In the genomic region with DNA sequence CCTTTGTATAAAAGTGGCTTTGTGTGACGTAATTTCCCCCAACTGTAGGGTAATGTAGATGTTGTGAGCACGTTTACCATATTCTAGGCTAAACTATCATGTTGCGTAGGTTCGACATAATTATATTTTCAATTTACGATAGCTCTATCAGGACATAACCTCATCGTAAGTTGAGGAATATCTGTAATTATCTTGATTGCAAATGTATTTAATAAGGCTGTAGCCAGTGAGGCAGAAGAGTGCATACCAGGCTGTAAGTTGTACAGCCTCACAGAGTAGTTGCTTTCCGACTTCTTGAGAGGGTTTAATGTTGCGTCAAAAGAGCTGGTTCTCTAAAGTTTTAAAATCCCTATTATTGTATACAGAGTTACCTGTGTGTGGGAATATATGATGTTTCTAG, we compare ENCODE assay signal across 31 cellular contexts.
DNase-seq lines count a peak whose midpoint lies in the region; ATAC-seq, FAIRE-seq and TF ChIP-seq lines count a peak whose summit lies in the region.
"Had no signal": no experiment of that assay in that cellular context is flagged by ENCODE, and none has a peak within 500 bp of the region (broad histone marks: within the 10 kb centered on the region; RNA-seq: fewer than 3 reads in every experiment).

No MANE protein-coding gene starts in this region.

- no peak overlapping the region for H3K4me3 ChIP-seq in HepG2 (replicated peaks in 1 of 3; ENCODE audit: insufficient read depth in 1 of 3, low read depth in 2 of 3, low read length in 3 of 3)
- no peak overlapping the region for H3K4me3 ChIP-seq in right lobe of liver
- H3K4me3 ChIP-seq in K562, result no peak overlapping the region
- no peak overlapping the region for H3K4me3 ChIP-seq in mammary epithelial cell (replicated peaks in 1 of 3; ENCODE audit: insufficient read depth in 1 of 3, low read depth in 2 of 3, low read length in 3 of 3)
- H3K4me3 ChIP-seq: A549; BLaER1; BLaER1 treated with 17β-estradiol and CSF1 and Interleukin-3, amounts not matched to agents 10 nM and 100 nM had no signal

- ATAC-seq in HepG2, result no peak
- no peak for ATAC-seq in right lobe of liver
- no peak; the same call in 2 of the 3 replicates for ATAC-seq in K562
- ATAC-seq: A549; CD8-positive, alpha-beta T cell had no signal

- H3K4me1 ChIP-seq in HepG2 (ENCODE audit: insufficient read depth, low read length), result no peaks in the 10 kb centered on the region
- H3K4me1 ChIP-seq in right lobe of liver, result no peaks in the 10 kb centered on the region
- no peaks in the 10 kb centered on the region for H3K4me1 ChIP-seq in K562 (replicated peaks in 1 of 2; ENCODE audit: control insufficient read depth in 2 of 2, insufficient read depth in 2 of 2, low read length in 2 of 2)
- H3K4me1 ChIP-seq in mammary epithelial cell (ENCODE audit: insufficient read depth, low read length), result no peaks in the 10 kb centered on the region
- H3K4me1 ChIP-seq: A549; BE2C; BLaER1; BLaER1 treated with 17β-estradiol and CSF1 and Interleukin-3, amounts not matched to agents 10 nM and 100 nM; Caco-2 had no signal

- no peaks in the 10 kb centered on the region; a peak in 2 of 5 replicates for H3K27me3 ChIP-seq in HepG2 (ENCODE audit: control insufficient read depth in 1 of 2, insufficient read depth in 2 of 2, low read length in 2 of 2)
- H3K27me3 ChIP-seq in right lobe of liver, result no peaks in the 10 kb centered on the region
- no peaks in the 10 kb centered on the region for H3K27me3 ChIP-seq in K562 (ENCODE audit: control insufficient read depth in 2 of 2, insufficient read depth in 2 of 2, low read length in 2 of 2)
- no peaks in the 10 kb centered on the region for H3K27me3 ChIP-seq in mammary epithelial cell (ENCODE audit: insufficient read depth, low read length)
- H3K27me3 ChIP-seq: BE2C; BLaER1; BLaER1 treated with 17β-estradiol and CSF1 and Interleukin-3, amounts not matched to agents 10 nM and 100 nM had no signal

- H2AFZ ChIP-seq in HepG2 (ENCODE audit: low read length) (no peak overlapping the region), K562 (ENCODE audit: low read depth, low read length) (no peak overlapping the region), mammary epithelial cell (ENCODE audit: low read depth, low read length) (no peak overlapping the region)

- H3K9me3 ChIP-seq in HepG2 (ENCODE audit: low read length), result no peaks in the 10 kb centered on the region
- no peaks in the 10 kb centered on the region for H3K9me3 ChIP-seq in right lobe of liver
- H3K9me3 ChIP-seq in K562 (replicated peaks; ENCODE audit: control insufficient read depth, insufficient read depth, low read depth, low read length), result no peaks in the 10 kb centered on the region
- no peaks in the 10 kb centered on the region for H3K9me3 ChIP-seq in mammary epithelial cell (replicated peaks; ENCODE audit: insufficient read depth, low read length)
- H3K9me3 ChIP-seq: A549; BE2C; BLaER1; BLaER1 treated with 17β-estradiol and CSF1 and Interleukin-3, amounts not matched to agents 10 nM and 100 nM; Caco-2 had no signal

- no peaks in the 10 kb centered on the region for H3K36me3 ChIP-seq in HepG2 (replicated peaks in 1 of 2; ENCODE audit: control insufficient read depth in 1 of 2, insufficient read depth in 2 of 2, low read length in 2 of 2)
- no peaks in the 10 kb centered on the region for H3K36me3 ChIP-seq in right lobe of liver
- no peaks in the 10 kb centered on the region for H3K36me3 ChIP-seq in K562 (ENCODE audit: control insufficient read depth, insufficient read depth, low read length)
- no peaks in the 10 kb centered on the region for H3K36me3 ChIP-seq in mammary epithelial cell (ENCODE audit: insufficient read depth, low read length)
- H3K36me3 ChIP-seq: BE2C; BLaER1; BLaER1 treated with 17β-estradiol and CSF1 and Interleukin-3, amounts not matched to agents 10 nM and 100 nM had no signal

- CTCF ChIA-PET in HepG2 (lab: Yijun Ruan, JAX; ENCODE audit: low intra/inter-chr PET ratio, low total read pairs) (no interaction called here), K562 (lab: Yijun Ruan, JAX; ENCODE audit: low intra/inter-chr PET ratio) (no interaction called here), mammary epithelial cell (lab: Charles Lee; ENCODE audit: low non-redundant PET) (no interaction called here)

- TF ChIP-seq POLR2A in HepG2 (IDR thresholded peaks at IDR 0.05; ENCODE audit: insufficient read depth in 1 of 2, low read depth in 2 of 2, low read length in 2 of 2) (no peak), right lobe of liver (IDR thresholded peaks at IDR 0.05) (no peak), K562 (conservative IDR thresholded peaks at IDR 0.05) (no peak)

- H3K9ac ChIP-seq in HepG2 (ENCODE audit: insufficient read depth, low read depth, low read length) (no peak overlapping the region), K562 (ENCODE audit: insufficient read depth in 1 of 2, low read depth in 2 of 2, low read length in 2 of 2) (no peak overlapping the region), mammary epithelial cell (ENCODE audit: insufficient read depth, low read length) (no peak overlapping the region)
- H3K9ac ChIP-seq: BLaER1; BLaER1 treated with 17β-estradiol and CSF1 and Interleukin-3, amounts not matched to agents 10 nM and 100 nM had no signal

- WGBS in HepG2 (ENCODE audit: low lambda C conversion rate), result 38% methylated on average over 8 of the region's 8 CpGs
- 68% methylated on average over 8 of the region's 8 CpGs for WGBS in right lobe of liver (ENCODE audit: insufficient coverage, low coverage, low lambda C conversion rate, missing lambda C conversion rate)
- 3% methylated on average over 8 of the region's 8 CpGs for WGBS in K562 (ENCODE audit: insufficient coverage, low coverage, missing lambda C conversion rate)
- WGBS in mammary epithelial cell (ENCODE audit: low coverage, missing lambda C conversion rate), result 80% methylated on average over 6 of the region's 8 CpGs

- H3K9me1 ChIP-seq in K562 (ENCODE audit: control insufficient read depth, insufficient read depth, low read length), result no peaks in the 10 kb centered on the region

- no TSS peak for BruUV-seq in HepG2 (replicated peaks; lab: Mats Ljungman, UMichigan)
- no TSS peak for BruUV-seq in K562 (replicated peaks; lab: Mats Ljungman, UMichigan)
- BruUV-seq in mammary epithelial cell (replicated peaks; lab: Mats Ljungman, UMichigan), result no TSS peak

- FAIRE-seq in HepG2 (lab: Jason Lieb, UNC) (no peak), K562 (lab: Jason Lieb, UNC) (no peak)
- FAIRE-seq: A204.1, A549, D721Med had no signal

- H3K4me2 ChIP-seq in HepG2 (ENCODE audit: low read depth, low read length) (no peak overlapping the region), K562 (ENCODE audit: insufficient read depth, low read length) (no peak overlapping the region), mammary epithelial cell (ENCODE audit: insufficient read depth, low read depth, low read length) (no peak overlapping the region)
- H3K4me2 ChIP-seq: A549; BLaER1; BLaER1 treated with 17β-estradiol and CSF1 and Interleukin-3, amounts not matched to agents 10 nM and 100 nM had no signal

- no peaks in the 10 kb centered on the region for H4K20me1 ChIP-seq in HepG2 (ENCODE audit: insufficient read depth, low read length)
- H4K20me1 ChIP-seq in K562 (replicated peaks; ENCODE audit: control insufficient read depth, insufficient read depth, low read length), result no peaks in the 10 kb centered on the region
- H4K20me1 ChIP-seq in mammary epithelial cell (ENCODE audit: insufficient read depth, low read length), result no peaks in the 10 kb centered on the region
- H4K20me1 ChIP-seq: BLaER1; BLaER1 treated with 17β-estradiol and CSF1 and Interleukin-3, amounts not matched to agents 10 nM and 100 nM had no signal

- intact Hi-C loops in HepG2 (cut with micrococcal nuclease; ENCODE audit: unreplicated experiment), result no loop called here
- intact Hi-C loops in right lobe of liver (cut with DNase I), result no loop called here
- intact Hi-C loops in K562 (cut with micrococcal nuclease), result no loop called here
- intact Hi-C loops in mammary epithelial cell (cut with micrococcal nuclease), result no loop called here

- TF ChIP-seq EP300 in HepG2 (IDR thresholded peaks at IDR 0.05; ENCODE audit: low read depth in 2 of 2, low read length in 2 of 2), result no peak
- TF ChIP-seq EP300 in HepG2 (CRISPR knock-in tag; IDR thresholded peaks at IDR 0.05; ENCODE audit: borderline replicate concordance), result no peak
- TF ChIP-seq EP300 in K562 (IDR thresholded peaks at IDR 0.05; ENCODE audit: low read length), result no peak

- POLR2A ChIA-PET in HepG2 (lab: Yijun Ruan, JAX) (no interaction called here), K562 (lab: Yijun Ruan, JAX) (interaction anchor here (0.7 to 1.5 kb wide), 3 partner anchors 10 to 99 kb away, joined by 5 to 6 read pairs (median 5); no protein-coding TSS in a partner anchor)

- TF ChIP-seq RAD21 in HepG2 (CRISPR knock-in tag; IDR thresholded peaks at IDR 0.05), result no peak
- TF ChIP-seq RAD21 in K562 (CRISPR knock-in tag; conservative IDR thresholded peaks at IDR 0.05 in 1 of 2, IDR thresholded peaks at IDR 0.05 in 1 of 2), result no peak

- in situ Hi-C loops in HepG2 (cut with HindIII; ENCODE audit: extremely low pct_ligation_motif_present, low pct_unique_long_range_greater_than_20kb) (no loop called here), K562 (cut with MboI) (no loop called here), mammary epithelial cell (cut with MboI; ENCODE audit: low sequenced_read_pairs in 2 of 2) (no loop called here)

- H3K79me2 ChIP-seq in HepG2 (ENCODE audit: insufficient read depth, low read length), result no peaks in the 10 kb centered on the region
- no peaks in the 10 kb centered on the region for H3K79me2 ChIP-seq in K562 (ENCODE audit: control insufficient read depth, insufficient read depth, low read length)
- H3K79me2 ChIP-seq in mammary epithelial cell (ENCODE audit: insufficient read depth, low read length), result no peaks in the 10 kb centered on the region

- dilution Hi-C loops in mammary epithelial cell (cut with HindIII; ENCODE audit: low sequenced_read_pairs), result no loop called here

- no peak for TF ChIP-seq CTCF in HepG2 (CRISPR knock-in tag; IDR thresholded peaks at IDR 0.05)
- TF ChIP-seq CTCF in right lobe of liver (IDR thresholded peaks at IDR 0.05), result no peak
- no peak for TF ChIP-seq CTCF in K562 (IDR thresholded peaks at IDR 0.05 in 2 of 3, conservative IDR thresholded peaks at IDR 0.05 in 1 of 3; ENCODE audit: insufficient read depth in 2 of 3, low read depth in 1 of 3, low read length in 3 of 3)
- no peak for TF ChIP-seq CTCF in mammary epithelial cell (conservative IDR thresholded peaks at IDR 0.05 in 1 of 2, IDR thresholded peaks at IDR 0.05 in 1 of 2; ENCODE audit: extremely low read depth in 1 of 2, insufficient read depth in 1 of 2, low read depth in 1 of 2, low read length in 2 of 2)

- H3K27ac ChIP-seq in HepG2 (ENCODE audit: extremely low read length, insufficient read depth, low read length), result no peak overlapping the region
- H3K27ac ChIP-seq in right lobe of liver, result no peak overlapping the region
- H3K27ac ChIP-seq in K562 (ENCODE audit: extremely low read depth, low read depth, low read length), result no peak overlapping the region
- no peak overlapping the region for H3K27ac ChIP-seq in mammary epithelial cell (ENCODE audit: insufficient read depth, low read depth, low read length)
- H3K27ac ChIP-seq: 22Rv1; A549; BLaER1; BLaER1 treated with 17β-estradiol and CSF1 and Interleukin-3, amounts not matched to agents 10 nM and 100 nM; C4-2B had no signal

- DNase-seq in HepG2 (ENCODE audit: low spot score) (no peak), right lobe of liver (no peak), K562 (ENCODE audit: extremely low read depth in 1 of 4, low spot score in 3 of 4) (no peak), mammary epithelial cell (no peak)
- DNase-seq: 8988T; ACHN; AML-193; BE2C; C1 segment of cervical spinal cord; Caco-2; Calu3; CD4-positive, alpha-beta memory T cell; CD4-positive, alpha-beta T cell; CD4-positive, CD25-positive, alpha-beta regulatory T cell; CD8-positive, alpha-beta memory T cell; CD8-positive, alpha-beta T cell; COR-L47; DMS 273 treated with DMSO at 0.1 percent for 48 hours; DMS153; DMS53; DMS79; DMS79 treated with DMSO at 0.1 percent for 48 hours; DND-41; EL had no signal

Comparison
In these comparisons a context has a peak if more than half of its experiments do, and no peak if none do; other contexts are left out.
1. Of the 241 proteins assayed by ChIP-seq in both HepG2 and K562: peak only in HepG2: none; only in K562: MTF1; in both: none; in neither: 236; mixed calls (peak in some experiments, not most) for 4.